1 cellular context compared by ENCODE assay signal in genomic region chr22:47055921-47056320, GRCh38.
TF ChIP-seq lines count a peak whose summit lies in the region.

No MANE protein-coding gene starts in this region.

TF ChIP-seq in GM23338, 12 proteins besides CTCF, POLR2A, EP300 and RAD21 (continued from another document):
- no peak for TF ChIP-seq ZNF462 (CRISPR knock-in tag; IDR thresholded peaks at IDR 0.05)
